23 cellular contexts compared by ENCODE assay signal in genomic region chr9:115099891-115100290, GRCh38. TPM values are rescaled to one million over a fixed set of nuclear protein-coding genes. Genes with fewer than 3 reads are reported as not detected.
DNase-seq lines count a peak whose midpoint lies in the region; ATAC-seq and TF ChIP-seq lines count a peak whose summit lies in the region.
"Had no signal": no experiment of that assay in that cellular context is flagged by ENCODE, and none has a peak within 500 bp of the region (broad histone marks: within the 10 kb centered on the region; RNA-seq: fewer than 3 reads in every experiment).

No MANE protein-coding gene starts in this region.

- H2AFZ ChIP-seq in IMR-90 (replicated peaks; ENCODE audit: low read length, poor library complexity): no peak overlapping the region

- no peak overlapping the region for H3K4me3 Mint-ChIP-seq in endothelial cell (ENCODE audit: unreplicated experiment)
- H3K4me3 Mint-ChIP-seq: activated CD4-positive, alpha-beta T cell treated with anti-CD3 and anti-CD28 coated beads, Interleukin-2, amount 10 ng/mL, durations not matched to agents 7 days and 5 days; activated naive CD8-positive, alpha-beta T cell treated with anti-CD3 and anti-CD28 coated beads for 36 hours; activated T-helper 17 cell treated with anti-CD3 and anti-CD28 coated beads, Interleukin-2, amount 50 U/mL, for 72 hours; CD4-positive, CD25-positive, alpha-beta regulatory T cell; HFFc6; T-helper 17 cell had no signal

- no peak for TF ChIP-seq CTCF in IMR-90 (conservative IDR thresholded peaks at IDR 0.05; ENCODE audit: low read depth, low read length)
- no peak for TF ChIP-seq CTCF in endothelial cell (IDR thresholded peaks at IDR 0.05; ENCODE audit: unreplicated experiment)
- TF ChIP-seq CTCF in gastrocnemius medialis (IDR thresholded peaks at IDR 0.05 in 4 of 5, conservative IDR thresholded peaks at IDR 0.05 in 1 of 5): no peak

- H2AK9ac ChIP-seq in IMR-90 (replicated peaks; ENCODE audit: low read depth, low read length, poor library complexity): no peak overlapping the region

- H3K27me3 Mint-ChIP-seq in endothelial cell (ENCODE audit: unreplicated experiment): peaks cover 3% of the 10 kb centered on the region

- BruUV-seq in IMR-90 (replicated peaks; lab: Mats Ljungman, UMichigan): no TSS peak

- dilution Hi-C loops in IMR-90 (cut with HindIII; ENCODE audit: low sequenced_read_pairs, unreplicated experiment): no loop called here

- no peak overlapping the region for H3K23ac ChIP-seq in IMR-90 (ENCODE audit: low read depth, low read length)
- no peak overlapping the region for H3K23ac ChIP-seq in mesendoderm (ENCODE audit: low read length)

- H3K9me3 ChIP-seq in IMR-90 (ENCODE audit: control insufficient read depth, insufficient read depth, low read length) (no peaks in the 10 kb centered on the region), skeletal muscle tissue (ENCODE audit: control insufficient read depth in 3 of 3, low read length in 3 of 3) (no peaks in the 10 kb centered on the region), gastrocnemius medialis (no peaks in the 10 kb centered on the region)
- H3K9me3 ChIP-seq: body of pancreas, colonic mucosa, heart left ventricle, SJSA1 had no signal

- H2AK5ac ChIP-seq in IMR-90 (ENCODE audit: low read depth, low read length): no peak overlapping the region
- no peak overlapping the region for H2AK5ac ChIP-seq in mesendoderm (ENCODE audit: low read length)

- no peak overlapping the region for H2BK120ac ChIP-seq in IMR-90 (ENCODE audit: low read depth, low read length)
- no peak overlapping the region for H2BK120ac ChIP-seq in mesendoderm (ENCODE audit: low read depth, low read length)

- H3K27me3 ChIP-seq in IMR-90 (ENCODE audit: control insufficient read depth, insufficient read depth, low read length) (no peaks in the 10 kb centered on the region), mesendoderm (ENCODE audit: insufficient read depth, low read length, poor library complexity) (no peaks in the 10 kb centered on the region), skeletal muscle tissue (ENCODE audit: control insufficient read depth in 3 of 3, insufficient read depth in 3 of 3, low read length in 3 of 3) (no peaks in the 10 kb centered on the region), gastrocnemius medialis (no peaks in the 10 kb centered on the region)
- H3K27me3 ChIP-seq: body of pancreas, colonic mucosa, heart left ventricle, SJSA1 had no signal

- H3K9me3 Mint-ChIP-seq in endothelial cell (ENCODE audit: unreplicated experiment): no peaks in the 10 kb centered on the region
- H3K9me3 Mint-ChIP-seq: activated naive CD8-positive, alpha-beta T cell treated with anti-CD3 and anti-CD28 coated beads for 36 hours; activated T-helper 17 cell treated with anti-CD3 and anti-CD28 coated beads, Interleukin-2, amount 50 U/mL, for 72 hours; HFFc6 had no signal

- H4K8ac ChIP-seq in IMR-90 (ENCODE audit: low read depth in 2 of 2, low read length in 2 of 2): no peak overlapping the region
- no peak overlapping the region for H4K8ac ChIP-seq in mesendoderm (ENCODE audit: low read depth, low read length)

- H3K4me1 Mint-ChIP-seq in endothelial cell (ENCODE audit: unreplicated experiment): peaks cover 10% of the 10 kb centered on the region
- H3K4me1 Mint-ChIP-seq: activated CD4-positive, alpha-beta T cell treated with anti-CD3 and anti-CD28 coated beads, Interleukin-2, amount 10 ng/mL, durations not matched to agents 7 days and 5 days; activated naive CD8-positive, alpha-beta T cell treated with anti-CD3 and anti-CD28 coated beads for 36 hours; activated T-helper 17 cell treated with anti-CD3 and anti-CD28 coated beads, Interleukin-2, amount 50 U/mL, for 72 hours; CD4-positive, CD25-positive, alpha-beta regulatory T cell; T-helper 17 cell had no signal

- POLR2A ChIA-PET in IMR-90 (lab: Charles Lee; ENCODE audit: unreplicated experiment): no interaction called here

- H3K4ac ChIP-seq in IMR-90 (ENCODE audit: low read depth, low read length): no peak overlapping the region
- H3K4ac ChIP-seq in mesendoderm (ENCODE audit: low read depth, low read length): no peak overlapping the region

- H3K9me1 ChIP-seq in IMR-90 (ENCODE audit: insufficient read depth, low read length): no peaks in the 10 kb centered on the region

- H3K56ac ChIP-seq in IMR-90 (ENCODE audit: extremely low read depth, insufficient read depth, low read length) (no peak overlapping the region), mesendoderm (ENCODE audit: low read length) (no peak overlapping the region)

- no peaks in the 10 kb centered on the region; the same call in 1 of the 2 replicates for H4K20me1 ChIP-seq in IMR-90 (ENCODE audit: insufficient read depth, low read length)

- H3K27ac ChIP-seq in IMR-90 (ENCODE audit: insufficient read depth, low read length) (no peak overlapping the region), mesendoderm (ENCODE audit: low read depth, low read length) (no peak overlapping the region), skeletal muscle tissue (ENCODE audit: low read depth, low read length) (peak overlapping the region; percentile 18), gastrocnemius medialis (no peak overlapping the region)
- H3K27ac ChIP-seq: body of pancreas, colonic mucosa, SJSA1 had no signal

- no peak overlapping the region for H4K5ac ChIP-seq in IMR-90 (ENCODE audit: low read depth, low read length)
- no peak overlapping the region for H4K5ac ChIP-seq in mesendoderm (ENCODE audit: low read length)

- H3K79me1 ChIP-seq in IMR-90 (ENCODE audit: low read depth in 1 of 2, low read length in 2 of 2) (peaks cover 29 to 50% of the 10 kb centered on the region in 2 experiments), mesendoderm (ENCODE audit: low read length) (peaks cover 2% of the 10 kb centered on the region)

- H3K9ac ChIP-seq in IMR-90 (ENCODE audit: low read depth, low read length) (no peak overlapping the region), mesendoderm (ENCODE audit: low read length) (no peak overlapping the region), skeletal muscle tissue (ENCODE audit: low read depth in 1 of 3, low read length in 3 of 3) (no peak overlapping the region)

- H2BK20ac ChIP-seq in IMR-90 (ENCODE audit: low read depth, low read length): no peak overlapping the region

- no peak overlapping the region; the same call in 1 of the 2 replicates for H3K14ac ChIP-seq in IMR-90 (replicated peaks; ENCODE audit: low read depth, low read length)

- in situ Hi-C loops in IMR-90 (cut with MboI; ENCODE audit: low sequenced_read_pairs) (no loop called here), gastrocnemius medialis (cut with MboI; ENCODE audit: low sequenced_read_pairs in 4 of 4) (no loop called here)

- intact Hi-C loops in IMR-90 (cut with micrococcal nuclease) (no loop called here), gastrocnemius medialis (cut with DNase I; ENCODE audit: low total_unique reads) (no loop called here)

- TF ChIP-seq POLR2A in IMR-90 (IDR thresholded peaks at IDR 0.05; ENCODE audit: low read depth, low read length): no peak
- no peak for TF ChIP-seq POLR2A in gastrocnemius medialis (IDR thresholded peaks at IDR 0.05)

- DNase-seq in IMR-90 (no peak), endothelial cell (ENCODE audit: low spot score) (peak; percentile 28), mesendoderm (peak; percentile 65), NCI-H1048 (lab: John Stamatoyannopoulos, UW) (no peak), gastrocnemius medialis (no peak), activated gamma-delta T cell (lab: John Stamatoyannopoulos, UW) (no peak)
- DNase-seq: activated CD4-positive, alpha-beta T cell treated with anti-CD3 and anti-CD28 coated beads, Interleukin-2, amount 10 ng/mL, durations not matched to agents 7 days and 5 days; activated naive CD8-positive, alpha-beta T cell treated with anti-CD3 and anti-CD28 coated beads for 36 hours; body of pancreas; CD4-positive, CD25-positive, alpha-beta regulatory T cell; colonic mucosa; DMS 273 treated with DMSO at 0.1 percent for 48 hours; heart left ventricle; HFFc6; NCI-H1694 treated with DMSO at 0.1 percent for 48 hours; NCI-H2171 treated with DMSO at 0.1 percent for 48 hours; NCI-H526; stimulated activated CD4-positive, alpha-beta T cell treated with anti-CD3 and anti-CD28 coated beads, Interleukin-15, amount 100 ng/mL, for 24 hours; stimulated activated CD8-positive, alpha-beta memory T cell treated with anti-CD3 and anti-CD28 coated beads, Interleukin-4, amount 100 ng/mL, for 48 hours; T-helper 17 cell had no signal

- H2BK5ac ChIP-seq in IMR-90 (ENCODE audit: low read depth, low read length, poor library complexity, severe bottlenecking) (no peak overlapping the region), mesendoderm (ENCODE audit: low read length) (no peak overlapping the region)

- no peak overlapping the region for H3K4me3 ChIP-seq in IMR-90 (ENCODE audit: insufficient read depth, low read depth, low read length)
- no peak overlapping the region for H3K4me3 ChIP-seq in mesendoderm (ENCODE audit: low read length)
- no peak overlapping the region for H3K4me3 ChIP-seq in skeletal muscle tissue (ENCODE audit: low read length in 3 of 3)
- H3K4me3 ChIP-seq in gastrocnemius medialis: no peak overlapping the region
- H3K4me3 ChIP-seq: body of pancreas, colonic mucosa, heart left ventricle, SJSA1 had no signal

- H2BK15ac ChIP-seq in IMR-90 (ENCODE audit: low read depth, low read length): no peak overlapping the region
- no peak overlapping the region for H2BK15ac ChIP-seq in mesendoderm (replicated peaks; ENCODE audit: low read depth)

- H3K4me1 ChIP-seq in IMR-90 (ENCODE audit: control insufficient read depth, insufficient read depth, low read length) (0 out of 2 replicates have a peak, but pooled peaks cover 2% of the 10 kb centered on the region), mesendoderm (ENCODE audit: control insufficient read depth, low read depth, low read length) (no peaks in the 10 kb centered on the region), skeletal muscle tissue (ENCODE audit: control insufficient read depth in 3 of 3, insufficient read depth in 3 of 3, low read length in 3 of 3) (no peaks in the 10 kb centered on the region), gastrocnemius medialis (no peaks in the 10 kb centered on the region)
- H3K4me1 ChIP-seq: colonic mucosa had no signal

- no peak for TF ChIP-seq RAD21 in IMR-90 (IDR thresholded peaks at IDR 0.05; ENCODE audit: low read length)

- H4K91ac ChIP-seq in IMR-90 (ENCODE audit: insufficient read depth, low read depth, low read length): no peak overlapping the region

- peaks cover 4% of the 10 kb centered on the region for H3K79me2 ChIP-seq in mesendoderm (ENCODE audit: control insufficient read depth, insufficient read depth, low read length)

- H3K36me3 ChIP-seq in IMR-90 (ENCODE audit: control insufficient read depth, insufficient read depth, low read length) (peaks cover 10% of the 10 kb centered on the region), mesendoderm (ENCODE audit: control insufficient read depth, insufficient read depth, low read length) (no peaks in the 10 kb centered on the region), skeletal muscle tissue (ENCODE audit: control insufficient read depth in 3 of 3, insufficient read depth in 3 of 3, low read length in 3 of 3) (no peaks in the 10 kb centered on the region), gastrocnemius medialis (no peaks in the 10 kb centered on the region)
- H3K36me3 ChIP-seq: colonic mucosa, heart left ventricle, SJSA1 had no signal

- H3K18ac ChIP-seq in IMR-90 (ENCODE audit: low read depth, low read length) (no peak overlapping the region), mesendoderm (ENCODE audit: low read length) (no peak overlapping the region)

- no peaks in the 10 kb centered on the region for H3K36me3 Mint-ChIP-seq in endothelial cell (ENCODE audit: low read depth, unreplicated experiment)
- H3K36me3 Mint-ChIP-seq: activated naive CD8-positive, alpha-beta T cell treated with anti-CD3 and anti-CD28 coated beads for 36 hours; CD4-positive, CD25-positive, alpha-beta regulatory T cell had no signal

- CTCF ChIA-PET in IMR-90 (lab: Yijun Ruan, JAX): no interaction called here

- no CpG with 5 or more reads among the region's 1 CpG for WGBS in IMR-90 (ENCODE audit: extremely low coverage in 2 of 2, insufficient read length in 1 of 2), 2 experiments
- no CpG with 5 or more reads among the region's 1 CpG for WGBS in mesendoderm (ENCODE audit: extremely low coverage, insufficient coverage, low lambda C conversion rate)

- ATAC-seq in IMR-90 (ENCODE audit: low read depth): peak; percentile 52; the same call in 1 of the 2 replicates
- ATAC-seq in gastrocnemius medialis: no peak
- ATAC-seq: activated T-helper 17 cell treated with anti-CD3 and anti-CD28 coated beads, Interleukin-2, amount 50 U/mL, for 72 hours; body of pancreas; T-helper 17 cell had no signal

- H3K4me2 ChIP-seq in IMR-90 (ENCODE audit: low read depth, low read length): no peak overlapping the region
- no peak overlapping the region for H3K4me2 ChIP-seq in mesendoderm (ENCODE audit: low read length)

- H3K27ac Mint-ChIP-seq in endothelial cell (ENCODE audit: unreplicated experiment): no peak overlapping the region
- H3K27ac Mint-ChIP-seq: activated CD4-positive, alpha-beta T cell treated with anti-CD3 and anti-CD28 coated beads, Interleukin-2, amount 10 ng/mL, durations not matched to agents 7 days and 5 days; activated naive CD8-positive, alpha-beta T cell treated with anti-CD3 and anti-CD28 coated beads for 36 hours; activated T-helper 17 cell treated with anti-CD3 and anti-CD28 coated beads, Interleukin-2, amount 50 U/mL, for 72 hours; CD4-positive, CD25-positive, alpha-beta regulatory T cell; HFFc6; T-helper 17 cell had no signal

RNA-seq across cellular contexts. Expression of gene TNC, which starts 18.1 kb away (rescaled TPM):
- total RNA-seq in IMR-90 (2012; rRNA removed): 170 and 192 TPM in 2 replicates
- polyA plus RNA-seq in IMR-90 (2012; rRNA removed): 236 and 253 TPM in 2 replicates
- polyA plus RNA-seq in IMR-90 (2012; cell fraction: cytosol; rRNA removed): 158 and 229 TPM in 2 replicates
- polyA plus RNA-seq in IMR-90 (2012; cell fraction: nucleus; rRNA removed; ENCODE audit: low replicate concordance): 320 and 374 TPM in 2 replicates
- total RNA-seq in endothelial cell (ENCODE audit: unreplicated experiment): 10.1 TPM
- polyA plus RNA-seq in mesendoderm (2013, experiment 1 of 2): 16.1 TPM
- 16.9 TPM for polyA plus RNA-seq in mesendoderm (2013, experiment 2 of 2)
- 30.8 TPM for total RNA-seq in skeletal muscle tissue
- total RNA-seq in gastrocnemius medialis: 10 to 100 TPM in 2 of 4 donors, 1 to 10 TPM in 1, not detected in 1; 4.3 to 17.6 (median 10.7) TPM
- total RNA-seq: activated T-helper 17 cell treated with anti-CD3 and anti-CD28 coated beads, Interleukin-2, amount 50 U/mL, for 72 hours; CD4-positive, CD25-positive, alpha-beta regulatory T cell; T-helper 17 cell had no signal
- polyA plus RNA-seq: CD4-positive, CD25-positive, alpha-beta regulatory T cell had no signal

Comparison
In these comparisons a context has a peak if more than half of its experiments do, and no peak if none do; other contexts are left out.
1. DNase-seq: peak in endothelial cell (single experiment) and mesendoderm (single experiment); none in IMR-90 (single experiment), NCI-H1048 (single experiment), gastrocnemius medialis (0 of 2) and activated gamma-delta T cell (single experiment).